In genomic region chr3:154973851-154974250, GRCh38 we compare ENCODE assay signal across 1 cellular context.
TF ChIP-seq lines count a peak whose summit lies in the region.

No MANE protein-coding gene starts in this region.

TF ChIP-seq in SK-N-SH, 30 proteins besides CTCF, POLR2A, EP300 and RAD21 (continued from another document):
- TF ChIP-seq, protein P1, sequence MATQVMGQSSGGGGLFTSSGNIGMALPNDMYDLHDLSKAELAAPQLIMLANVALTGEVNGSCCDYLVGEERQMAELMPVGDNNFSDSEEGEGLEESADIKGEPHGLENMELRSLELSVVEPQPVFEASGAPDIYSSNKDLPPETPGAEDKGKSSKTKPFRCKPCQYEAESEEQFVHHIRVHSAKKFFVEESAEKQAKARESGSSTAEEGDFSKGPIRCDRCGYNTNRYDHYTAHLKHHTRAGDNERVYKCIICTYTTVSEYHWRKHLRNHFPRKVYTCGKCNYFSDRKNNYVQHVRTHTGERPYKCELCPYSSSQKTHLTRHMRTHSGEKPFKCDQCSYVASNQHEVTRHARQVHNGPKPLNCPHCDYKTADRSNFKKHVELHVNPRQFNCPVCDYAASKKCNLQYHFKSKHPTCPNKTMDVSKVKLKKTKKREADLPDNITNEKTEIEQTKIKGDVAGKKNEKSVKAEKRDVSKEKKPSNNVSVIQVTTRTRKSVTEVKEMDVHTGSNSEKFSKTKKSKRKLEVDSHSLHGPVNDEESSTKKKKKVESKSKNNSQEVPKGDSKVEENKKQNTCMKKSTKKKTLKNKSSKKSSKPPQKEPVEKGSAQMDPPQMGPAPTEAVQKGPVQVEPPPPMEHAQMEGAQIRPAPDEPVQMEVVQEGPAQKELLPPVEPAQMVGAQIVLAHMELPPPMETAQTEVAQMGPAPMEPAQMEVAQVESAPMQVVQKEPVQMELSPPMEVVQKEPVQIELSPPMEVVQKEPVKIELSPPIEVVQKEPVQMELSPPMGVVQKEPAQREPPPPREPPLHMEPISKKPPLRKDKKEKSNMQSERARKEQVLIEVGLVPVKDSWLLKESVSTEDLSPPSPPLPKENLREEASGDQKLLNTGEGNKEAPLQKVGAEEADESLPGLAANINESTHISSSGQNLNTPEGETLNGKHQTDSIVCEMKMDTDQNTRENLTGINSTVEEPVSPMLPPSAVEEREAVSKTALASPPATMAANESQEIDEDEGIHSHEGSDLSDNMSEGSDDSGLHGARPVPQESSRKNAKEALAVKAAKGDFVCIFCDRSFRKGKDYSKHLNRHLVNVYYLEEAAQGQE (IDR thresholded peaks at IDR 0.05; ENCODE audit: low read depth, low read length) = no peak
- TF ChIP-seq RCOR1 (IDR thresholded peaks at IDR 0.05; ENCODE audit: low read length) = no peak
- peak; percentile 37; the same call in 1 of the 2 replicates for TF ChIP-seq PBX3 (IDR thresholded peaks at IDR 0.05)
- 0 out of 2 replicates have a peak, but pooled peaks have one; percentile 10 for TF ChIP-seq TEAD4 (IDR thresholded peaks at IDR 0.05; ENCODE audit: borderline replicate concordance, insufficient read depth)
- peak; percentile 57; the same call in 1 of the 2 replicates for TF ChIP-seq FOSL2 (IDR thresholded peaks at IDR 0.05; ENCODE audit: borderline replicate concordance, low read depth)
- TF ChIP-seq RXRA (IDR thresholded peaks at IDR 0.05; ENCODE audit: borderline replicate concordance, low read depth) = no peak
- no peak for TF ChIP-seq ZBTB33 (IDR thresholded peaks at IDR 0.05; ENCODE audit: borderline replicate concordance, low read depth)
